ENCODE assay signal across 8 cellular contexts in genomic region chr4:42654606-42655005, GRCh38. TPM values are rescaled to one million over a fixed set of nuclear protein-coding genes. Genes with fewer than 3 reads are reported as not detected.
DNase-seq lines count a peak whose midpoint lies in the region; ATAC-seq and TF ChIP-seq lines count a peak whose summit lies in the region.

No MANE protein-coding gene starts in this region.

- H3K9me3 ChIP-seq in body of pancreas: no peaks in the 10 kb centered on the region

- peak; percentile 66 for DNase-seq in DMS53 (lab: John Stamatoyannopoulos, UW)
- DNase-seq in M059J (ENCODE audit: low read depth): peak; percentile 91
- peak in 3 of 4 donors; percentile 25 to 46 (median 40) for DNase-seq in body of pancreas
- DNase-seq in naive B cell: no peak
- DNase-seq in amygdala (lab: John Stamatoyannopoulos, UW): no peak

- H3K4me3 Mint-ChIP-seq in naive B cell: peak overlapping the region; percentile 94 to 100 (median 99)

- H3K27me3 Mint-ChIP-seq in naive B cell: no peaks in the 10 kb centered on the region

- H3K27ac Mint-ChIP-seq in naive B cell: peak overlapping the region; percentile 42 to 98 (median 96)

- no peaks in the 10 kb centered on the region for H3K36me3 ChIP-seq in body of pancreas (replicated peaks in 1 of 2; ENCODE audit: insufficient read depth in 1 of 2, low read depth in 2 of 2)

- no peak overlapping the region for H3K4me3 ChIP-seq in body of pancreas

- TF ChIP-seq CTCF in body of pancreas (IDR thresholded peaks at IDR 0.05): peak in 1 of 7 experiments; percentile 5

- peak; percentile 17 for ATAC-seq in GM19395 (IDR thresholded peaks at IDR 0.05; ENCODE audit: unreplicated experiment)
- ATAC-seq in body of pancreas: no peak
- no peak for ATAC-seq in naive B cell (ENCODE audit: low read depth in 2 of 2)
- no peak for ATAC-seq in GM19397 (IDR thresholded peaks at IDR 0.05; ENCODE audit: unreplicated experiment)
- no peak for ATAC-seq in GM19324 (IDR thresholded peaks at IDR 0.05; ENCODE audit: low FRiP score, unreplicated experiment)

- no peak for TF ChIP-seq POLR2A in body of pancreas (IDR thresholded peaks at IDR 0.05)

- intact Hi-C loops in body of pancreas (cut with DNase I): no loop called here

- peaks cover 46% of the 10 kb centered on the region for H3K4me1 ChIP-seq in body of pancreas

- peaks cover 2 to 14% (median 5%) of the 10 kb centered on the region in 7 donors for H3K9me3 Mint-ChIP-seq in naive B cell

- peak overlapping the region; percentile 40 to 94 (median 92) for H3K27ac ChIP-seq in body of pancreas

- peaks cover 47 to 54% (median 50%) of the 10 kb centered on the region in 3 donors for H3K4me1 Mint-ChIP-seq in naive B cell

- H3K27me3 ChIP-seq in body of pancreas: no peaks in the 10 kb centered on the region

- 25 to 28% methylated on average over 1 of the region's 1 CpG for WGBS in body of pancreas, 2 donors

- H3K36me3 Mint-ChIP-seq in naive B cell: peaks cover 19 to 32% of the 10 kb centered on the region in 2 donors

RNA-seq across cellular contexts. Expression of gene ATP8A1, which starts 2.3 kb away (rescaled TPM):
- total RNA-seq in M059J (2014; rRNA removed; shearing (Covaris generic)): 0.81 and 1.3 TPM in 2 replicates
- 10 to 100 TPM; 37.4 to 70.9 TPM for total RNA-seq in body of pancreas
- polyA plus RNA-seq in naive B cell (ENCODE audit: low read depth in 6 of 6): 10 to 100 TPM; 16.7 to 31.0 (median 22.2) TPM

Comparison
In these comparisons a context has a peak if more than half of its experiments do, and no peak if none do; other contexts are left out.
1. DNase-seq: peak in DMS53 (single experiment), M059J (single experiment) and body of pancreas (3 of 4); none in naive B cell (single experiment) and amygdala (0 of 56).
2. RNA of gene ATP8A1, which starts 2.3 kb away (total RNA-seq): 37.4 to 70.9 TPM in body of pancreas; 0.81 to 1.3 TPM in M059J; every median in the first group is over 10 times any median in the second.